ENCODE assay signal across 1 cellular context in the genomic region with DNA sequence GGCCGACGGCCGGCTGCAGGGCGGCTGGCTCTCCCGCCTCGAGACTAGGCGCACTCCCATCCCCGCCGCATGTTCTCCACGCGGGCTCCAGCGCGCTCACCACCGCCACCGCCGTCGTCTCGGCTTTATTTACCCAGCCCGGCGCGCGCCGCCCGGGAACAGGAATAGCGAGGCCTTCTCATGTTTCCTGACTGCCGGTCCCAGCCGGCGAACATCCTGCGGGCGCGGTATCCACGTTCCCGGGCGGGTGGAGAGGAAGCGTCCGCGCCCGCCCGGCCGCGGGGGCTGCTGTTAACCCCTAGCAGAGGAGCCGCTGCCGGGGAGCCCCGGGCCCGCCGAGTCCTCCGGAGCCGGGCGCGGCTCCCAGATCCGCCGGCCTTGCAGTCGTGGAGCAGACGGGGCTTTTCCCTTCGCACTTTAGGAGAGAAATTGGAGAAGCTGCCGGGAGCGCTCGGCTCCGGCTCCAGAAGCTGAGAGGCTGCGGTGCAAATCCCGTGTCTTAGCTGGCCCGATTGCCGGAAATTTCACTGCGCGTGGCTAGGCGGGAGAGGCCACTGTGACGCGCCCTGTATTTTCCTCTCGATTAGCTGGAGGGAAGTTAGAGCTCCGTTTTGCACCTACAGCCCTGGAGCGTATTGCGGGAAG.
TF ChIP-seq lines count a peak whose summit lies in the region.

A gene with protein sequence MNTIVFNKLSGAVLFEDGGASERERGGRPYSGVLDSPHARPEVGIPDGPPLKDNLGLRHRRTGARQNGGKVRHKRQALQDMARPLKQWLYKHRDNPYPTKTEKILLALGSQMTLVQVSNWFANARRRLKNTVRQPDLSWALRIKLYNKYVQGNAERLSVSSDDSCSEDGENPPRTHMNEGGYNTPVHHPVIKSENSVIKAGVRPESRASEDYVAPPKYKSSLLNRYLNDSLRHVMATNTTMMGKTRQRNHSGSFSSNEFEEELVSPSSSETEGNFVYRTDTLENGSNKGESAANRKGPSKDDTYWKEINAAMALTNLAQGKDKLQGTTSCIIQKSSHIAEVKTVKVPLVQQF (minus strand): TSS at position 101 of the 645 bp plus-strand sequence. CDS start 2,404 bp downstream, outside the sequence.

TF ChIP-seq in WTC11, 78 proteins besides CTCF, POLR2A, EP300 and RAD21 (continued from another document and continues in another):
- TF ChIP-seq, protein P1, sequence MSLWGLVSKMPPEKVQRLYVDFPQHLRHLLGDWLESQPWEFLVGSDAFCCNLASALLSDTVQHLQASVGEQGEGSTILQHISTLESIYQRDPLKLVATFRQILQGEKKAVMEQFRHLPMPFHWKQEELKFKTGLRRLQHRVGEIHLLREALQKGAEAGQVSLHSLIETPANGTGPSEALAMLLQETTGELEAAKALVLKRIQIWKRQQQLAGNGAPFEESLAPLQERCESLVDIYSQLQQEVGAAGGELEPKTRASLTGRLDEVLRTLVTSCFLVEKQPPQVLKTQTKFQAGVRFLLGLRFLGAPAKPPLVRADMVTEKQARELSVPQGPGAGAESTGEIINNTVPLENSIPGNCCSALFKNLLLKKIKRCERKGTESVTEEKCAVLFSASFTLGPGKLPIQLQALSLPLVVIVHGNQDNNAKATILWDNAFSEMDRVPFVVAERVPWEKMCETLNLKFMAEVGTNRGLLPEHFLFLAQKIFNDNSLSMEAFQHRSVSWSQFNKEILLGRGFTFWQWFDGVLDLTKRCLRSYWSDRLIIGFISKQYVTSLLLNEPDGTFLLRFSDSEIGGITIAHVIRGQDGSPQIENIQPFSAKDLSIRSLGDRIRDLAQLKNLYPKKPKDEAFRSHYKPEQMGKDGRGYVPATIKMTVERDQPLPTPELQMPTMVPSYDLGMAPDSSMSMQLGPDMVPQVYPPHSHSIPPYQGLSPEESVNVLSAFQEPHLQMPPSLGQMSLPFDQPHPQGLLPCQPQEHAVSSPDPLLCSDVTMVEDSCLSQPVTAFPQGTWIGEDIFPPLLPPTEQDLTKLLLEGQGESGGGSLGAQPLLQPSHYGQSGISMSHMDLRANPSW (CRISPR knock-in tag; conservative IDR thresholded peaks at IDR 0.05; ENCODE audit: low read depth), result no peak; the same call in 1 of the 2 replicates
- TF ChIP-seq MYBL2 (CRISPR knock-in tag; IDR thresholded peaks at IDR 0.05), result peak; percentile 80; the same call in 1 of the 2 replicates
- TF ChIP-seq, protein P2, sequence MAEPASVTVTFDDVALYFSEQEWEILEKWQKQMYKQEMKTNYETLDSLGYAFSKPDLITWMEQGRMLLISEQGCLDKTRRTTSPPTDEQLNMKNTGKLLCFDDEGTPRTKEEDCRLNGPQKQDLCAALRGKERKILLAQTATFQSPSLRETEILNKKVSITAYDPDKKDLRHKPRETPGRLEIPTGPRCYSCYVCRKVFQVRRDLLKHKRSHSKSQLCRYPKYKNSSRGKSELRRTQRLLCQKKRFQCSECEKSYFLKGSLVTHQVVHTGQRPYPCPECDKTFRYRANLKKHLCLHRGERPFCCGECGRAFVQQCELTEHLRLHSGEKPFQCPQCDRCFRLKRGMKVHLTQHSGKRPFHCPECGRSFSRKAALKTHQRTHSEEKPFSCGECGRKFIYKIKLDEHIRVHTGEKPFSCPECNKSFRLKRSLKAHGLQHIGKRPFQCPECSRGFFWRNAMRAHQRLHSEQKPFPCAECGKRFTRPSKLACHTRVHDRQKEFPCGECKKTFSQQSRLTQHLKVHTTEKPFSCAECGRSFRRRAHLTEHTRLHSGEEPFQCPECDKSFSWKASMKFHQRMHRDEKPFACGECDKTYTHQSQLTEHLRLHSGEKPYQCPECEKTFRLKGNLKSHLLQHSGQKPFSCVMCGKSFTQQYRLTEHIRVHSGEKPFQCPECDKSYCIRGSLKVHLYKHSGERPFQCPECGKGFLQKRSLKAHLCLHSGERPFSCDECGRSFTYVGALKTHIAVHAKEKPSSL (CRISPR knock-in tag; conservative IDR thresholded peaks at IDR 0.05), result no peak
- TF ChIP-seq, protein P3, sequence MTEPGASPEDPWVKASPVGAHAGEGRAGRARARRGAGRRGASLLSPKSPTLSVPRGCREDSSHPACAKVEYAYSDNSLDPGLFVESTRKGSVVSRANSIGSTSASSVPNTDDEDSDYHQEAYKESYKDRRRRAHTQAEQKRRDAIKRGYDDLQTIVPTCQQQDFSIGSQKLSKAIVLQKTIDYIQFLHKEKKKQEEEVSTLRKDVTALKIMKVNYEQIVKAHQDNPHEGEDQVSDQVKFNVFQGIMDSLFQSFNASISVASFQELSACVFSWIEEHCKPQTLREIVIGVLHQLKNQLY (CRISPR knock-in tag; IDR thresholded peaks at IDR 0.05), result 0 out of 2 replicates have a peak, but pooled peaks have one; percentile 69
- peak; percentile 69; the same call in 1 of the 2 replicates for TF ChIP-seq NR1H2 (CRISPR knock-in tag; IDR thresholded peaks at IDR 0.05)
- TF ChIP-seq, protein P4, sequence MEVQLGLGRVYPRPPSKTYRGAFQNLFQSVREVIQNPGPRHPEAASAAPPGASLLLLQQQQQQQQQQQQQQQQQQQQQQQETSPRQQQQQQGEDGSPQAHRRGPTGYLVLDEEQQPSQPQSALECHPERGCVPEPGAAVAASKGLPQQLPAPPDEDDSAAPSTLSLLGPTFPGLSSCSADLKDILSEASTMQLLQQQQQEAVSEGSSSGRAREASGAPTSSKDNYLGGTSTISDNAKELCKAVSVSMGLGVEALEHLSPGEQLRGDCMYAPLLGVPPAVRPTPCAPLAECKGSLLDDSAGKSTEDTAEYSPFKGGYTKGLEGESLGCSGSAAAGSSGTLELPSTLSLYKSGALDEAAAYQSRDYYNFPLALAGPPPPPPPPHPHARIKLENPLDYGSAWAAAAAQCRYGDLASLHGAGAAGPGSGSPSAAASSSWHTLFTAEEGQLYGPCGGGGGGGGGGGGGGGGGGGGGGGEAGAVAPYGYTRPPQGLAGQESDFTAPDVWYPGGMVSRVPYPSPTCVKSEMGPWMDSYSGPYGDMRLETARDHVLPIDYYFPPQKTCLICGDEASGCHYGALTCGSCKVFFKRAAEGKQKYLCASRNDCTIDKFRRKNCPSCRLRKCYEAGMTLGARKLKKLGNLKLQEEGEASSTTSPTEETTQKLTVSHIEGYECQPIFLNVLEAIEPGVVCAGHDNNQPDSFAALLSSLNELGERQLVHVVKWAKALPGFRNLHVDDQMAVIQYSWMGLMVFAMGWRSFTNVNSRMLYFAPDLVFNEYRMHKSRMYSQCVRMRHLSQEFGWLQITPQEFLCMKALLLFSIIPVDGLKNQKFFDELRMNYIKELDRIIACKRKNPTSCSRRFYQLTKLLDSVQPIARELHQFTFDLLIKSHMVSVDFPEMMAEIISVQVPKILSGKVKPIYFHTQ (CRISPR knock-in tag; IDR thresholded peaks at IDR 0.05), result no peak
- TF ChIP-seq, protein P5, sequence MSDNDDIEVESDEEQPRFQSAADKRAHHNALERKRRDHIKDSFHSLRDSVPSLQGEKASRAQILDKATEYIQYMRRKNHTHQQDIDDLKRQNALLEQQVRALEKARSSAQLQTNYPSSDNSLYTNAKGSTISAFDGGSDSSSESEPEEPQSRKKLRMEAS (CRISPR knock-in tag; IDR thresholded peaks at IDR 0.05), result peak; percentile 91
- no peak for TF ChIP-seq SOX15 (CRISPR knock-in tag; IDR thresholded peaks at IDR 0.05)
- TF ChIP-seq, protein P6, sequence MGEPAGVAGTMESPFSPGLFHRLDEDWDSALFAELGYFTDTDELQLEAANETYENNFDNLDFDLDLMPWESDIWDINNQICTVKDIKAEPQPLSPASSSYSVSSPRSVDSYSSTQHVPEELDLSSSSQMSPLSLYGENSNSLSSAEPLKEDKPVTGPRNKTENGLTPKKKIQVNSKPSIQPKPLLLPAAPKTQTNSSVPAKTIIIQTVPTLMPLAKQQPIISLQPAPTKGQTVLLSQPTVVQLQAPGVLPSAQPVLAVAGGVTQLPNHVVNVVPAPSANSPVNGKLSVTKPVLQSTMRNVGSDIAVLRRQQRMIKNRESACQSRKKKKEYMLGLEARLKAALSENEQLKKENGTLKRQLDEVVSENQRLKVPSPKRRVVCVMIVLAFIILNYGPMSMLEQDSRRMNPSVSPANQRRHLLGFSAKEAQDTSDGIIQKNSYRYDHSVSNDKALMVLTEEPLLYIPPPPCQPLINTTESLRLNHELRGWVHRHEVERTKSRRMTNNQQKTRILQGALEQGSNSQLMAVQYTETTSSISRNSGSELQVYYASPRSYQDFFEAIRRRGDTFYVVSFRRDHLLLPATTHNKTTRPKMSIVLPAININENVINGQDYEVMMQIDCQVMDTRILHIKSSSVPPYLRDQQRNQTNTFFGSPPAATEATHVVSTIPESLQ (CRISPR knock-in tag; IDR thresholded peaks at IDR 0.05), result 0 out of 2 replicates have a peak, but pooled peaks have one; percentile 58
- no peak for TF ChIP-seq ZNF317 (CRISPR knock-in tag; IDR thresholded peaks at IDR 0.05; ENCODE audit: borderline replicate concordance, low read depth)
- TF ChIP-seq GABPB1 (CRISPR knock-in tag; IDR thresholded peaks at IDR 0.05), result no peak
- peak; percentile 77; the same call in 1 of the 2 replicates for TF ChIP-seq ZNF138 (CRISPR knock-in tag; conservative IDR thresholded peaks at IDR 0.05)
- TF ChIP-seq CBFB (CRISPR knock-in tag; IDR thresholded peaks at IDR 0.05; ENCODE audit: low read depth), result no peak
- peak; percentile 31; the same call in 1 of the 2 replicates for TF ChIP-seq ZNF219 (CRISPR knock-in tag; IDR thresholded peaks at IDR 0.05; ENCODE audit: borderline replicate concordance)
- peak; percentile 74; the same call in 1 of the 2 replicates for TF ChIP-seq CREB1 (CRISPR knock-in tag; IDR thresholded peaks at IDR 0.05)
- TF ChIP-seq HMGA2 (CRISPR knock-in tag; IDR thresholded peaks at IDR 0.05), result no peak
- TF ChIP-seq, protein P7, sequence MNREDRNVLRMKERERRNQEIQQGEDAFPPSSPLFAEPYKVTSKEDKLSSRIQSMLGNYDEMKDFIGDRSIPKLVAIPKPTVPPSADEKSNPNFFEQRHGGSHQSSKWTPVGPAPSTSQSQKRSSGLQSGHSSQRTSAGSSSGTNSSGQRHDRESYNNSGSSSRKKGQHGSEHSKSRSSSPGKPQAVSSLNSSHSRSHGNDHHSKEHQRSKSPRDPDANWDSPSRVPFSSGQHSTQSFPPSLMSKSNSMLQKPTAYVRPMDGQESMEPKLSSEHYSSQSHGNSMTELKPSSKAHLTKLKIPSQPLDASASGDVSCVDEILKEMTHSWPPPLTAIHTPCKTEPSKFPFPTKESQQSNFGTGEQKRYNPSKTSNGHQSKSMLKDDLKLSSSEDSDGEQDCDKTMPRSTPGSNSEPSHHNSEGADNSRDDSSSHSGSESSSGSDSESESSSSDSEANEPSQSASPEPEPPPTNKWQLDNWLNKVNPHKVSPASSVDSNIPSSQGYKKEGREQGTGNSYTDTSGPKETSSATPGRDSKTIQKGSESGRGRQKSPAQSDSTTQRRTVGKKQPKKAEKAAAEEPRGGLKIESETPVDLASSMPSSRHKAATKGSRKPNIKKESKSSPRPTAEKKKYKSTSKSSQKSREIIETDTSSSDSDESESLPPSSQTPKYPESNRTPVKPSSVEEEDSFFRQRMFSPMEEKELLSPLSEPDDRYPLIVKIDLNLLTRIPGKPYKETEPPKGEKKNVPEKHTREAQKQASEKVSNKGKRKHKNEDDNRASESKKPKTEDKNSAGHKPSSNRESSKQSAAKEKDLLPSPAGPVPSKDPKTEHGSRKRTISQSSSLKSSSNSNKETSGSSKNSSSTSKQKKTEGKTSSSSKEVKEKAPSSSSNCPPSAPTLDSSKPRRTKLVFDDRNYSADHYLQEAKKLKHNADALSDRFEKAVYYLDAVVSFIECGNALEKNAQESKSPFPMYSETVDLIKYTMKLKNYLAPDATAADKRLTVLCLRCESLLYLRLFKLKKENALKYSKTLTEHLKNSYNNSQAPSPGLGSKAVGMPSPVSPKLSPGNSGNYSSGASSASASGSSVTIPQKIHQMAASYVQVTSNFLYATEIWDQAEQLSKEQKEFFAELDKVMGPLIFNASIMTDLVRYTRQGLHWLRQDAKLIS (CRISPR knock-in tag; IDR thresholded peaks at IDR 0.05; ENCODE audit: borderline replicate concordance), result no peak
- TF ChIP-seq, protein P8, sequence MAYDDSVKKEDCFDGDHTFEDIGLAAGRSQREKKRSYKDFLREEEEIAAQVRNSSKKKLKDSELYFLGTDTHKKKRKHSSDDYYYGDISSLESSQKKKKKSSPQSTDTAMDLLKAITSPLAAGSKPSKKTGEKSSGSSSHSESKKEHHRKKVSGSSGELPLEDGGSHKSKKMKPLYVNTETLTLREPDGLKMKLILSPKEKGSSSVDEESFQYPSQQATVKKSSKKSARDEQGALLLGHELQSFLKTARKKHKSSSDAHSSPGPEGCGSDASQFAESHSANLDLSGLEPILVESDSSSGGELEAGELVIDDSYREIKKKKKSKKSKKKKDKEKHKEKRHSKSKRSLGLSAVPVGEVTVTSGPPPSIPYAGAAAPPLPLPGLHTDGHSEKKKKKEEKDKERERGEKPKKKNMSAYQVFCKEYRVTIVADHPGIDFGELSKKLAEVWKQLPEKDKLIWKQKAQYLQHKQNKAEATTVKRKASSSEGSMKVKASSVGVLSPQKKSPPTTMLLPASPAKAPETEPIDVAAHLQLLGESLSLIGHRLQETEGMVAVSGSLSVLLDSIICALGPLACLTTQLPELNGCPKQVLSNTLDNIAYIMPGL (CRISPR knock-in tag; IDR thresholded peaks at IDR 0.05), result peak; percentile 55; the same call in 1 of the 2 replicates
- peak; percentile 66 for TF ChIP-seq ZBTB21 (CRISPR knock-in tag; IDR thresholded peaks at IDR 0.05; ENCODE audit: borderline replicate concordance)
- TF ChIP-seq TP53 (CRISPR knock-in tag; IDR thresholded peaks at IDR 0.05), result peak; percentile 88; the same call in 1 of the 2 replicates
- no peak for TF ChIP-seq EMX1 (CRISPR knock-in tag; IDR thresholded peaks at IDR 0.05)
- no peak for TF ChIP-seq ZNF416 (CRISPR knock-in tag; IDR thresholded peaks at IDR 0.05)
- no peak for TF ChIP-seq RORB (CRISPR knock-in tag; IDR thresholded peaks at IDR 0.05)
- TF ChIP-seq, protein P9, sequence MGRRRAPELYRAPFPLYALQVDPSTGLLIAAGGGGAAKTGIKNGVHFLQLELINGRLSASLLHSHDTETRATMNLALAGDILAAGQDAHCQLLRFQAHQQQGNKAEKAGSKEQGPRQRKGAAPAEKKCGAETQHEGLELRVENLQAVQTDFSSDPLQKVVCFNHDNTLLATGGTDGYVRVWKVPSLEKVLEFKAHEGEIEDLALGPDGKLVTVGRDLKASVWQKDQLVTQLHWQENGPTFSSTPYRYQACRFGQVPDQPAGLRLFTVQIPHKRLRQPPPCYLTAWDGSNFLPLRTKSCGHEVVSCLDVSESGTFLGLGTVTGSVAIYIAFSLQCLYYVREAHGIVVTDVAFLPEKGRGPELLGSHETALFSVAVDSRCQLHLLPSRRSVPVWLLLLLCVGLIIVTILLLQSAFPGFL (CRISPR knock-in tag; IDR thresholded peaks at IDR 0.05; ENCODE audit: borderline replicate concordance), result peak; percentile 70; the same call in 1 of the 2 replicates
- no peak for TF ChIP-seq ZNF423 (CRISPR knock-in tag; IDR thresholded peaks at IDR 0.05)
- TF ChIP-seq, protein P10, sequence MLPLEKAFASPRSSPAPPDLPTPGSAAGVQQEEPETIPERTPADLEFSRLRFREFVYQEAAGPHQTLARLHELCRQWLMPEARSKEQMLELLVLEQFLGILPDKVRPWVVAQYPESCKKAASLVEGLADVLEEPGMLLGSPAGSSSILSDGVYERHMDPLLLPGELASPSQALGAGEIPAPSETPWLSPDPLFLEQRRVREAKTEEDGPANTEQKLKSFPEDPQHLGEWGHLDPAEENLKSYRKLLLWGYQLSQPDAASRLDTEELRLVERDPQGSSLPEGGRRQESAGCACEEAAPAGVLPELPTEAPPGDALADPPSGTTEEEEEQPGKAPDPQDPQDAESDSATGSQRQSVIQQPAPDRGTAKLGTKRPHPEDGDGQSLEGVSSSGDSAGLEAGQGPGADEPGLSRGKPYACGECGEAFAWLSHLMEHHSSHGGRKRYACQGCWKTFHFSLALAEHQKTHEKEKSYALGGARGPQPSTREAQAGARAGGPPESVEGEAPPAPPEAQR (CRISPR knock-in tag; IDR thresholded peaks at IDR 0.05), result no peak
